Comparison of ENCODE assay signal across 9 cellular contexts in genomic region chr2:38610851-38611801, GRCh38. TPM values are rescaled to one million over a fixed set of nuclear protein-coding genes. Genes with fewer than 3 reads are reported as not detected.
A peak's percentile ranks its signal among the peaks of the same experiment; 100 is the strongest.
DNase-seq lines count a peak whose midpoint lies in the region; ATAC-seq and TF ChIP-seq lines count a peak whose summit lies in the region.
"Had no signal": no experiment of that assay in that cellular context is flagged by ENCODE, and none has a peak within 500 bp of the region (broad histone marks: within the 10 kb centered on the region; RNA-seq: fewer than 3 reads in every experiment).

No MANE protein-coding gene starts in this region.

- no peak overlapping the region for H3K27ac ChIP-seq in left lung
- no peak overlapping the region for H3K27ac ChIP-seq in testis
- no peak overlapping the region for H3K27ac ChIP-seq in CD8-positive, alpha-beta T cell (ENCODE audit: low read depth, low read length)

- CTCF ChIA-PET in CD8-positive, alpha-beta T cell (lab: Charles Lee), result interaction anchor here (1.1 to 4.7 kb wide), 5 partner anchors 7 to 121 kb away, joined by 3 to 32 read pairs (median 4); partner anchors contain the start of genes GALM and HNRNPLL

- no peak overlapping the region for H3K4me3 Mint-ChIP-seq in CD8-positive, alpha-beta T cell

- peaks cover 21% of the 10 kb centered on the region for H3K4me1 Mint-ChIP-seq in CD8-positive, alpha-beta T cell (ENCODE audit: low read depth)

- H3K9me3 ChIP-seq in left lung (no peaks in the 10 kb centered on the region), testis (no peaks in the 10 kb centered on the region)
- H3K9me3 ChIP-seq in CD8-positive, alpha-beta T cell (ENCODE audit: low read length), result no peaks in the 10 kb centered on the region

- H3K27ac Mint-ChIP-seq in CD8-positive, alpha-beta T cell, result no peak overlapping the region

- H3K36me3 ChIP-seq in left lung (no peaks in the 10 kb centered on the region), testis (ENCODE audit: low read depth, missing control alignments) (no peaks in the 10 kb centered on the region)
- H3K36me3 ChIP-seq in CD8-positive, alpha-beta T cell (ENCODE audit: insufficient read depth, low read length), result no peaks in the 10 kb centered on the region

- 79 to 80% methylated on average over 8 of the region's 8 CpGs for WGBS in testis, 2 donors

- H3K9me3 Mint-ChIP-seq in CD8-positive, alpha-beta T cell, result no peaks in the 10 kb centered on the region

- H3K27me3 ChIP-seq in left lung (no peaks in the 10 kb centered on the region), testis (no peaks in the 10 kb centered on the region)
- H3K27me3 ChIP-seq in CD8-positive, alpha-beta T cell (ENCODE audit: insufficient read depth, low read length), result no peaks in the 10 kb centered on the region

- POLR2A ChIA-PET in CD8-positive, alpha-beta T cell (lab: Charles Lee), result interaction anchor here (1.0 kb wide), 1 partner anchor 140 kb away, joined by 3 read pairs; the partner anchor contains the start of gene SRSF7

- intact Hi-C loops in left lung (cut with DNase I) (no loop called here), testis (cut with DNase I; ENCODE audit: low total_unique reads) (loop anchor here (10.0 kb wide), 1 partner anchor 54 kb away; the partner anchor contains the start of gene GALM)
- intact Hi-C loops in CD8-positive, alpha-beta T cell (cut with DNase I, micrococcal nuclease), result no loop called here

- peaks cover under 1% of the 10 kb centered on the region for H3K27me3 Mint-ChIP-seq in CD8-positive, alpha-beta T cell (ENCODE audit: low read depth)

- H3K36me3 Mint-ChIP-seq in CD8-positive, alpha-beta T cell, result no peaks in the 10 kb centered on the region

- DNase-seq in NOMO-1 (lab: John Stamatoyannopoulos, UW; ENCODE audit: unreplicated experiment in 2 of 2) (peak; percentile 68 to 89), left lung (no peak), DMS153 (lab: John Stamatoyannopoulos, UW) (no peak), testis (no peak)
- no peak for DNase-seq in central memory CD4-positive, alpha-beta T cell
- DNase-seq in CD8-positive, alpha-beta T cell, result no peak

- ATAC-seq in GM18861 (IDR thresholded peaks at IDR 0.05; ENCODE audit: unreplicated experiment) (peak; percentile 44), HG02588 (IDR thresholded peaks at IDR 0.05; ENCODE audit: unreplicated experiment) (peak; percentile 60), left lung (peak; percentile 68)
- ATAC-seq in CD8-positive, alpha-beta T cell, result no peak

- peaks cover 0 to 30% of the 10 kb centered on the region in 2 donors for H3K4me1 ChIP-seq in left lung
- peaks cover 8% of the 10 kb centered on the region for H3K4me1 ChIP-seq in testis
- H3K4me1 ChIP-seq in CD8-positive, alpha-beta T cell (ENCODE audit: insufficient read depth, low read length), result no peaks in the 10 kb centered on the region

- TF ChIP-seq CTCF in left lung (IDR thresholded peaks at IDR 0.05), result no peak
- no peak for TF ChIP-seq CTCF in testis (IDR thresholded peaks at IDR 0.05)
- no peak for TF ChIP-seq CTCF in CD8-positive, alpha-beta T cell (IDR thresholded peaks at IDR 0.05)

- TF ChIP-seq POLR2A in testis (IDR thresholded peaks at IDR 0.05), result no peak

- H3K4me3 ChIP-seq in left lung (no peak overlapping the region), testis (no peak overlapping the region)
- no peak overlapping the region for H3K4me3 ChIP-seq in CD8-positive, alpha-beta T cell (ENCODE audit: low read depth, low read length)
- H3K4me3 ChIP-seq: lung had no signal

RNA-seq across cellular contexts. Expression of gene HNRNPLL, which starts 8.4 kb away (rescaled TPM):
- total RNA-seq in left lung, result 10 to 100 TPM; 44.2 to 51.6 TPM
- 10 to 100 TPM; 82.0 to 85.1 TPM for total RNA-seq in testis
- polyA plus RNA-seq in testis (ENCODE audit: insufficient read depth, low read depth, low replicate concordance), result 107 TPM
- total RNA-seq in CD8-positive, alpha-beta T cell, result 10 to 100 TPM; 35.0 to 37.6 TPM

RNA-seq across cellular contexts. Expression of gene GALM, which starts 54.8 kb away (rescaled TPM):
- total RNA-seq in left lung (10 to 100 TPM; 12.8 to 21.3 TPM), testis (1 to 10 TPM; 8.5 to 9.1 TPM)
- 11.8 TPM for polyA plus RNA-seq in testis (ENCODE audit: insufficient read depth, low read depth, low replicate concordance)
- total RNA-seq in CD8-positive, alpha-beta T cell, result 1 to 10 TPM; 4.4 to 4.7 TPM

Comparison
In these comparisons a context has a peak if more than half of its experiments do, and no peak if none do; other contexts are left out.
1. DNase-seq: peak in NOMO-1 (2 of 2); none in left lung (0 of 2), DMS153 (single experiment), testis (single experiment), central memory CD4-positive, alpha-beta T cell (single experiment) and CD8-positive, alpha-beta T cell (0 of 7).